In the genomic region with DNA sequence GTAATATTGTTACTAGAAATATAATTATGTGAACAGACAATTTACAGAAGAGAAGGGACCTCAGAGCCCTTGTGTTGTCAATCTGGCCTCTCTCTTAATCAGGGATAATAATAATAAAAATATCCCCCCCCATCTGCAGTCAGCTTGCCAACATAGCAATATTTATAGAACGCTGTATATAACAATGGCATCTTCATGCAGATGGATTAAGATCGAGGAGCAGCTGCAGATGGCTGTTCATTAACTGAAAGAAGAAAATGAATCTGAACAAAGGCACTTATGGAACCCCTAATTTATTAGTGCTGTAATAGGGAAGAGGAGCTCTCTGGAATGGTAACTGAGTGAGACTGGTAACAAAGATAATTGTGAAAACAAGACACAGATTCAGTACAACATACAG, we compare ENCODE assay signal across 21 cellular contexts.
"Had no signal": no experiment of that assay in that cellular context is flagged by ENCODE, and none has a peak within 500 bp of the region (broad histone marks: within the 10 kb centered on the region; RNA-seq: fewer than 3 reads in every experiment).

No MANE protein-coding gene starts in this region.

- H3K27ac Mint-ChIP-seq: activated naive CD4-positive, alpha-beta T cell treated with anti-CD3 and anti-CD28 coated beads, Interleukin-2, amount 10 ng/mL, durations not matched to agents 7 days and 5 days; activated naive CD8-positive, alpha-beta T cell treated with anti-CD3 and anti-CD28 coated beads, Interleukin-2, amount 10 ng/mL, durations not matched to agents 7 days and 5 days; activated T-cell treated with anti-CD3 and anti-CD28 coated beads, Interleukin-2, amount 50 U/mL, for 24 hours; naive thymus-derived CD4-positive, alpha-beta T cell had no signal

- H3K4me1 Mint-ChIP-seq: neural crest cell had no signal

- DNase-seq: activated CD4-positive, alpha-beta T cell treated with anti-CD3 and anti-CD28 coated beads for 48 hours; activated CD4-positive, alpha-beta T cell treated with anti-CD3 and anti-CD28 coated beads, Interleukin-2, amount 50 U/mL, for 48 hours; activated CD8-positive, alpha-beta memory T cell treated with anti-CD3 and anti-CD28 coated beads, Interleukin-2, amount 50 U/mL, for 4 hours; activated gamma-delta T cell; activated naive CD4-positive, alpha-beta T cell treated with anti-CD3 and anti-CD28 coated beads, Interleukin-2, amount 10 ng/mL, durations not matched to agents 7 days and 5 days; activated naive CD8-positive, alpha-beta T cell treated with anti-CD3 and anti-CD28 coated beads, Interleukin-2, amount 10 ng/mL, durations not matched to agents 7 days and 5 days; activated T-cell treated with anti-CD3 and anti-CD28 coated beads, Interleukin-2, amount 50 U/mL, for 24 hours; brain microvascular endothelial cell; dorsolateral prefrontal cortex; effector memory CD4-positive, alpha-beta T cell; erythroblast; gastrocnemius medialis; glutamatergic neuron; left ventricle myocardium inferior; naive thymus-derived CD4-positive, alpha-beta T cell; nucleus accumbens; pancreas; stimulated activated naive CD4-positive, alpha-beta T cell; T1000; WERI-Rb-1 had no signal

- H3K27me3 Mint-ChIP-seq: activated naive CD4-positive, alpha-beta T cell treated with anti-CD3 and anti-CD28 coated beads, Interleukin-2, amount 10 ng/mL, durations not matched to agents 7 days and 5 days; activated naive CD8-positive, alpha-beta T cell treated with anti-CD3 and anti-CD28 coated beads, Interleukin-2, amount 10 ng/mL, durations not matched to agents 7 days and 5 days had no signal

- H3K9me3 Mint-ChIP-seq: activated naive CD4-positive, alpha-beta T cell treated with anti-CD3 and anti-CD28 coated beads, Interleukin-2, amount 10 ng/mL, durations not matched to agents 7 days and 5 days; activated T-cell treated with anti-CD3 and anti-CD28 coated beads, Interleukin-2, amount 50 U/mL, for 24 hours; neural crest cell had no signal

- H3K36me3 Mint-ChIP-seq: activated naive CD4-positive, alpha-beta T cell treated with anti-CD3 and anti-CD28 coated beads, Interleukin-2, amount 10 ng/mL, durations not matched to agents 7 days and 5 days; activated naive CD8-positive, alpha-beta T cell treated with anti-CD3 and anti-CD28 coated beads, Interleukin-2, amount 10 ng/mL, durations not matched to agents 7 days and 5 days had no signal

- H3K4me3 Mint-ChIP-seq: activated naive CD4-positive, alpha-beta T cell treated with anti-CD3 and anti-CD28 coated beads, Interleukin-2, amount 10 ng/mL, durations not matched to agents 7 days and 5 days; activated naive CD8-positive, alpha-beta T cell treated with anti-CD3 and anti-CD28 coated beads, Interleukin-2, amount 10 ng/mL, durations not matched to agents 7 days and 5 days; activated T-cell treated with anti-CD3 and anti-CD28 coated beads, Interleukin-2, amount 50 U/mL, for 24 hours; naive thymus-derived CD4-positive, alpha-beta T cell; neural crest cell had no signal
